In the genomic region with DNA sequence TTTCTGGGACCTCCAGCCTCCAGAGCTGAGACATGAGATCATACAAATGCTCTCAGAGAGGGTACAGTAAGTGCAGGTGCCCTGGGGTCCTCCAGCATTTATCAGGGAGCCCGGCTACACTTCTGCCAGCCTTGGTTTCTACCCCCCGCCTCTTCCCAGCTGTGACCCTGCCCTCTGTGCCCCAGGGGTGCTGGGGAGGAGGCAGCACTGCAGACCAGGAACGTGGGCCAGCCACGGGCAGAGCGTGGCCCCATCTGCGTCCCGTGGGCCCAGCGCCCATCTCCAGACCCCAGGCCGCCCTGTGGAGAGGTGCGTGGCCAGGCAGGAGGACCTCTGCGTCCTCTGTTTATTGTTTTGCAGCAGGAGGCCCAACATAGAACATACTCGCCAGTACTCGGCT, we compare ENCODE assay signal across 1 cellular context.
TF ChIP-seq lines count a peak whose summit lies in the region.

No MANE protein-coding gene starts in this region.

TF ChIP-seq in K562, 482 proteins besides CTCF, POLR2A, EP300 and RAD21:
- TF ChIP-seq, protein P1, sequence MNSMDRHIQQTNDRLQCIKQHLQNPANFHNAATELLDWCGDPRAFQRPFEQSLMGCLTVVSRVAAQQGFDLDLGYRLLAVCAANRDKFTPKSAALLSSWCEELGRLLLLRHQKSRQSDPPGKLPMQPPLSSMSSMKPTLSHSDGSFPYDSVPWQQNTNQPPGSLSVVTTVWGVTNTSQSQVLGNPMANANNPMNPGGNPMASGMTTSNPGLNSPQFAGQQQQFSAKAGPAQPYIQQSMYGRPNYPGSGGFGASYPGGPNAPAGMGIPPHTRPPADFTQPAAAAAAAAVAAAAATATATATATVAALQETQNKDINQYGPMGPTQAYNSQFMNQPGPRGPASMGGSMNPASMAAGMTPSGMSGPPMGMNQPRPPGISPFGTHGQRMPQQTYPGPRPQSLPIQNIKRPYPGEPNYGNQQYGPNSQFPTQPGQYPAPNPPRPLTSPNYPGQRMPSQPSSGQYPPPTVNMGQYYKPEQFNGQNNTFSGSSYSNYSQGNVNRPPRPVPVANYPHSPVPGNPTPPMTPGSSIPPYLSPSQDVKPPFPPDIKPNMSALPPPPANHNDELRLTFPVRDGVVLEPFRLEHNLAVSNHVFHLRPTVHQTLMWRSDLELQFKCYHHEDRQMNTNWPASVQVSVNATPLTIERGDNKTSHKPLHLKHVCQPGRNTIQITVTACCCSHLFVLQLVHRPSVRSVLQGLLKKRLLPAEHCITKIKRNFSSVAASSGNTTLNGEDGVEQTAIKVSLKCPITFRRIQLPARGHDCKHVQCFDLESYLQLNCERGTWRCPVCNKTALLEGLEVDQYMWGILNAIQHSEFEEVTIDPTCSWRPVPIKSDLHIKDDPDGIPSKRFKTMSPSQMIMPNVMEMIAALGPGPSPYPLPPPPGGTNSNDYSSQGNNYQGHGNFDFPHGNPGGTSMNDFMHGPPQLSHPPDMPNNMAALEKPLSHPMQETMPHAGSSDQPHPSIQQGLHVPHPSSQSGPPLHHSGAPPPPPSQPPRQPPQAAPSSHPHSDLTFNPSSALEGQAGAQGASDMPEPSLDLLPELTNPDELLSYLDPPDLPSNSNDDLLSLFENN (IDR thresholded peaks at IDR 0.05; ENCODE audit: low read depth in 2 of 2, low read length in 2 of 2) = no peak
- TF ChIP-seq SMAD3 (CRISPR knock-in tag; conservative IDR thresholded peaks at IDR 0.05) (0 out of 2 replicates have a peak, but pooled peaks have one; percentile 24), RBFOX2 (IDR thresholded peaks at IDR 0.05; ENCODE audit: low read depth, low read length) (peak; percentile 60), FOXK1 (CRISPR knock-in tag; IDR thresholded peaks at IDR 0.05; ENCODE audit: borderline replicate concordance) (no peak), ZNF24 (IDR thresholded peaks at IDR 0.05) (no peak), ZBTB9 (CRISPR knock-in tag; IDR thresholded peaks at IDR 0.05) (peak; percentile 59; the same call in 1 of the 2 replicates), MYNN (IDR thresholded peaks at IDR 0.05) (peak; percentile 39; the same call in 1 of the 2 replicates), MYNN (CRISPR knock-in tag; IDR thresholded peaks at IDR 0.05) (no peak), SUPT5H (IDR thresholded peaks at IDR 0.05) (0 out of 2 replicates have a peak, but pooled peaks have one; percentile 3), RBM22 (IDR thresholded peaks at IDR 0.05; ENCODE audit: low read depth, low read length, poor library complexity, severe bottlenecking) (peak; percentile 38), TEAD1 (CRISPR knock-in tag; IDR thresholded peaks at IDR 0.05) (0 out of 4 replicates have a peak, but pooled peaks of 1 of the 2 experiments have one; percentile 35)
